ENCODE assay signal across 21 cellular contexts in genomic region chr13:73981595-73981994, GRCh38.
DNase-seq lines count a peak whose midpoint lies in the region; ATAC-seq and TF ChIP-seq lines count a peak whose summit lies in the region.
"Had no signal": no experiment of that assay in that cellular context is flagged by ENCODE, and none has a peak within 500 bp of the region (broad histone marks: within the 10 kb centered on the region; RNA-seq: fewer than 3 reads in every experiment).

No MANE protein-coding gene starts in this region.

- DNase-seq in NCI-H2227 (lab: John Stamatoyannopoulos, UW; ENCODE audit: unreplicated experiment) (peak; percentile 12), NCI-H2227 treated with DMSO at 0.1 percent for 48 hours (lab: John Stamatoyannopoulos, UW) (no peak), WTC11 (ENCODE audit: low spot score) (no peak), fibroblast of the aortic adventitia (ENCODE audit: low read depth) (peak; percentile 37), nephron progenitor cell (peak; percentile 7), NCI-H128 (lab: John Stamatoyannopoulos, UW; ENCODE audit: unreplicated experiment) (no peak)
- DNase-seq in activated T-cell treated with anti-CD3 and anti-CD28 coated beads, Interleukin-2, amount 50 U/mL, for 4 hours = no peak
- DNase-seq: DMS 273 treated with DMSO at 0.1 percent for 48 hours, GDM1, NCI-H1417, NCI-H2029 treated with DMSO at 0.1 percent for 48 hours, NCI-H2171 treated with DMSO at 0.1 percent for 48 hours, NCI-H510A, NCI-H774, PC-3, RPMI8226, SHP77 treated with DMSO at 0.1 percent for 48 hours, SK-N-SH had no signal

- H3K36me3 Mint-ChIP-seq in WTC11 (no peaks in the 10 kb centered on the region), nephron progenitor cell (ENCODE audit: low read depth) (peaks cover 29% of the 10 kb centered on the region)
- peaks cover 18% of the 10 kb centered on the region for H3K36me3 Mint-ChIP-seq in activated T-cell treated with anti-CD3 and anti-CD28 coated beads, Interleukin-2, amount 50 U/mL, for 4 hours (ENCODE audit: insufficient read depth)
- H3K36me3 Mint-ChIP-seq: CD14-positive monocyte had no signal

- TF ChIP-seq CTCF in WTC11 (IDR thresholded peaks at IDR 0.05) (no peak), fibroblast of the aortic adventitia (IDR thresholded peaks at IDR 0.05; ENCODE audit: insufficient read depth, low read length) (no peak), nephron progenitor cell (IDR thresholded peaks at IDR 0.05) (no peak)

- no peaks in the 10 kb centered on the region for H3K27me3 Mint-ChIP-seq in WTC11 (ENCODE audit: low read depth)
- no peaks in the 10 kb centered on the region for H3K27me3 Mint-ChIP-seq in nephron progenitor cell (ENCODE audit: low read depth, poor library complexity)
- H3K27me3 Mint-ChIP-seq in activated T-cell treated with anti-CD3 and anti-CD28 coated beads, Interleukin-2, amount 50 U/mL, for 4 hours (ENCODE audit: low read depth) = no peaks in the 10 kb centered on the region

- H3K27ac Mint-ChIP-seq in WTC11 (no peak overlapping the region), nephron progenitor cell (no peak overlapping the region)
- H3K27ac Mint-ChIP-seq: CD14-positive monocyte had no signal

- ATAC-seq in WTC11 (peak; percentile 19; the same call in 1 of the 2 replicates), GM21576 (IDR thresholded peaks at IDR 0.05; ENCODE audit: unreplicated experiment) (no peak)
- ATAC-seq in activated T-cell treated with anti-CD3 and anti-CD28 coated beads, Interleukin-2, amount 50 U/mL, for 4 hours = no peak
- ATAC-seq: K562, PC-3 had no signal

- POLR2A ChIA-PET in WTC11 (lab: Charles Lee) = no interaction called here

- CTCF ChIA-PET in WTC11 (lab: Charles Lee) = no interaction called here

- H3K4me3 Mint-ChIP-seq in WTC11 (no peak overlapping the region), nephron progenitor cell (no peak overlapping the region)
- H3K4me3 Mint-ChIP-seq in activated T-cell treated with anti-CD3 and anti-CD28 coated beads, Interleukin-2, amount 50 U/mL, for 4 hours = no peak overlapping the region
- H3K4me3 Mint-ChIP-seq: CD14-positive monocyte had no signal

- H3K9me3 Mint-ChIP-seq in WTC11 (no peaks in the 10 kb centered on the region), nephron progenitor cell (peaks cover under 1% of the 10 kb centered on the region)
- no peaks in the 10 kb centered on the region for H3K9me3 Mint-ChIP-seq in activated T-cell treated with anti-CD3 and anti-CD28 coated beads, Interleukin-2, amount 50 U/mL, for 4 hours

- H3K4me1 Mint-ChIP-seq in WTC11 (peaks cover 12% of the 10 kb centered on the region), nephron progenitor cell (peaks cover 7% of the 10 kb centered on the region)
- H3K4me1 Mint-ChIP-seq in activated T-cell treated with anti-CD3 and anti-CD28 coated beads, Interleukin-2, amount 50 U/mL, for 4 hours (ENCODE audit: low read depth) = peaks cover 34% of the 10 kb centered on the region
- H3K4me1 Mint-ChIP-seq: CD14-positive monocyte had no signal

- no peak overlapping the region for H3K4me3 ChIP-seq in fibroblast of the aortic adventitia (ENCODE audit: low read depth, low read length)
- H3K4me3 ChIP-seq: K562 had no signal

TF ChIP-seq in WTC11, 78 proteins besides CTCF, POLR2A, EP300 and RAD21:
- TF ChIP-seq JUN (CRISPR knock-in tag; IDR thresholded peaks at IDR 0.05) = no peak
- TF ChIP-seq TEAD1 (CRISPR knock-in tag; IDR thresholded peaks at IDR 0.05) = no peak
- no peak for TF ChIP-seq EMX1 (CRISPR knock-in tag; IDR thresholded peaks at IDR 0.05)
- no peak for TF ChIP-seq MXD4 (CRISPR knock-in tag; IDR thresholded peaks at IDR 0.05; ENCODE audit: borderline replicate concordance)
- no peak for TF ChIP-seq GTF2I (CRISPR knock-in tag; conservative IDR thresholded peaks at IDR 0.05)
- TF ChIP-seq, protein P1, sequence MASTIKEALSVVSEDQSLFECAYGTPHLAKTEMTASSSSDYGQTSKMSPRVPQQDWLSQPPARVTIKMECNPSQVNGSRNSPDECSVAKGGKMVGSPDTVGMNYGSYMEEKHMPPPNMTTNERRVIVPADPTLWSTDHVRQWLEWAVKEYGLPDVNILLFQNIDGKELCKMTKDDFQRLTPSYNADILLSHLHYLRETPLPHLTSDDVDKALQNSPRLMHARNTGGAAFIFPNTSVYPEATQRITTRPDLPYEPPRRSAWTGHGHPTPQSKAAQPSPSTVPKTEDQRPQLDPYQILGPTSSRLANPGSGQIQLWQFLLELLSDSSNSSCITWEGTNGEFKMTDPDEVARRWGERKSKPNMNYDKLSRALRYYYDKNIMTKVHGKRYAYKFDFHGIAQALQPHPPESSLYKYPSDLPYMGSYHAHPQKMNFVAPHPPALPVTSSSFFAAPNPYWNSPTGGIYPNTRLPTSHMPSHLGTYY (CRISPR knock-in tag; IDR thresholded peaks at IDR 0.05) = no peak
- TF ChIP-seq, protein P2, sequence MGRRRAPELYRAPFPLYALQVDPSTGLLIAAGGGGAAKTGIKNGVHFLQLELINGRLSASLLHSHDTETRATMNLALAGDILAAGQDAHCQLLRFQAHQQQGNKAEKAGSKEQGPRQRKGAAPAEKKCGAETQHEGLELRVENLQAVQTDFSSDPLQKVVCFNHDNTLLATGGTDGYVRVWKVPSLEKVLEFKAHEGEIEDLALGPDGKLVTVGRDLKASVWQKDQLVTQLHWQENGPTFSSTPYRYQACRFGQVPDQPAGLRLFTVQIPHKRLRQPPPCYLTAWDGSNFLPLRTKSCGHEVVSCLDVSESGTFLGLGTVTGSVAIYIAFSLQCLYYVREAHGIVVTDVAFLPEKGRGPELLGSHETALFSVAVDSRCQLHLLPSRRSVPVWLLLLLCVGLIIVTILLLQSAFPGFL (CRISPR knock-in tag; IDR thresholded peaks at IDR 0.05; ENCODE audit: borderline replicate concordance) = no peak
- TF ChIP-seq, protein P3, sequence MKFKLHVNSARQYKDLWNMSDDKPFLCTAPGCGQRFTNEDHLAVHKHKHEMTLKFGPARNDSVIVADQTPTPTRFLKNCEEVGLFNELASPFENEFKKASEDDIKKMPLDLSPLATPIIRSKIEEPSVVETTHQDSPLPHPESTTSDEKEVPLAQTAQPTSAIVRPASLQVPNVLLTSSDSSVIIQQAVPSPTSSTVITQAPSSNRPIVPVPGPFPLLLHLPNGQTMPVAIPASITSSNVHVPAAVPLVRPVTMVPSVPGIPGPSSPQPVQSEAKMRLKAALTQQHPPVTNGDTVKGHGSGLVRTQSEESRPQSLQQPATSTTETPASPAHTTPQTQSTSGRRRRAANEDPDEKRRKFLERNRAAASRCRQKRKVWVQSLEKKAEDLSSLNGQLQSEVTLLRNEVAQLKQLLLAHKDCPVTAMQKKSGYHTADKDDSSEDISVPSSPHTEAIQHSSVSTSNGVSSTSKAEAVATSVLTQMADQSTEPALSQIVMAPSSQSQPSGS (CRISPR knock-in tag; IDR thresholded peaks at IDR 0.05; ENCODE audit: borderline replicate concordance, low read depth) = no peak
- TF ChIP-seq MYBL2 (CRISPR knock-in tag; IDR thresholded peaks at IDR 0.05) = no peak
- TF ChIP-seq ELF4 (CRISPR knock-in tag; IDR thresholded peaks at IDR 0.05; ENCODE audit: low read depth) = no peak
- no peak for TF ChIP-seq ZNF396 (CRISPR knock-in tag; IDR thresholded peaks at IDR 0.05; ENCODE audit: borderline replicate concordance)
- TF ChIP-seq SMAD3 (CRISPR knock-in tag; IDR thresholded peaks at IDR 0.05; ENCODE audit: borderline replicate concordance) = no peak
- TF ChIP-seq ZNF416 (CRISPR knock-in tag; IDR thresholded peaks at IDR 0.05) = no peak
- TF ChIP-seq, protein P4, sequence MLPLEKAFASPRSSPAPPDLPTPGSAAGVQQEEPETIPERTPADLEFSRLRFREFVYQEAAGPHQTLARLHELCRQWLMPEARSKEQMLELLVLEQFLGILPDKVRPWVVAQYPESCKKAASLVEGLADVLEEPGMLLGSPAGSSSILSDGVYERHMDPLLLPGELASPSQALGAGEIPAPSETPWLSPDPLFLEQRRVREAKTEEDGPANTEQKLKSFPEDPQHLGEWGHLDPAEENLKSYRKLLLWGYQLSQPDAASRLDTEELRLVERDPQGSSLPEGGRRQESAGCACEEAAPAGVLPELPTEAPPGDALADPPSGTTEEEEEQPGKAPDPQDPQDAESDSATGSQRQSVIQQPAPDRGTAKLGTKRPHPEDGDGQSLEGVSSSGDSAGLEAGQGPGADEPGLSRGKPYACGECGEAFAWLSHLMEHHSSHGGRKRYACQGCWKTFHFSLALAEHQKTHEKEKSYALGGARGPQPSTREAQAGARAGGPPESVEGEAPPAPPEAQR (CRISPR knock-in tag; IDR thresholded peaks at IDR 0.05) = no peak

Comparison
In these comparisons a context has a peak if more than half of its experiments do, and no peak if none do; other contexts are left out.
1. DNase-seq: peak in NCI-H2227 (single experiment), fibroblast of the aortic adventitia (single experiment) and nephron progenitor cell (single experiment); none in NCI-H2227 treated with DMSO at 0.1 percent for 48 hours (single experiment), WTC11 (single experiment), NCI-H128 (single experiment) and activated T-cell treated with anti-CD3 and anti-CD28 coated beads, Interleukin-2, amount 50 U/mL, for 4 hours (single experiment).